2 cellular contexts compared by ENCODE assay signal in the genomic region with DNA sequence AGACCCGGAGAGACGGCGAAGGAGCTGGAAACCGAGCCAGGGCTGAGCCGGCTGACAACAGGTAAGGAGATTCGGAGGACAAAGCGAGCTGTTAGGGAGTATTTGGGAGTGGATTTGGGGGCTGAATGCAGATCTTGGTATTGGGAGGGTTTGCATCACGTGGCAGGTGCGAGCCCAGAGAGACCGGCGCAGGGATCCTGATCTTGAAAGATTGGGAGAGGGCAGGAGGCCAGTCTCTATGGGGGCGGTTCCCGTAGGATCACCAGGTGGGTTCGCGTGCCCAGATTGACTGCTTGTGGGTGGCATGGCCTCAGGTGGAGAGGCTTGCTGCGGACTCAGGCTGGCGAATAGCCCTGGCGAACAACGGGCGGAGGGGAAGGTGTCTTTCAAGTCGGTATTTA.
TF ChIP-seq lines count a peak whose summit lies in the region.

No MANE protein-coding gene starts in this region.

TF ChIP-seq in liver, 16 proteins besides CTCF, POLR2A, EP300 and RAD21:
- no peak for TF ChIP-seq SP1 (IDR thresholded peaks at IDR 0.05)
- TF ChIP-seq HNF4A (conservative IDR thresholded peaks at IDR 0.05), result no peak

TF ChIP-seq in HepG2, 621 proteins besides CTCF, POLR2A, EP300 and RAD21:
- no peak for TF ChIP-seq SSRP1 (CRISPR knock-in tag; IDR thresholded peaks at IDR 0.05)
- TF ChIP-seq ZSCAN29 (CRISPR knock-in tag; conservative IDR thresholded peaks at IDR 0.05), result no peak
- TF ChIP-seq ZIK1 (CRISPR knock-in tag; IDR thresholded peaks at IDR 0.05; ENCODE audit: borderline replicate concordance, low read depth), result no peak
